30 cellular contexts compared by ENCODE assay signal in genomic region chr7:83472376-83472775, GRCh38.
"Had no signal": no experiment of that assay in that cellular context is flagged by ENCODE, and none has a peak within 500 bp of the region (broad histone marks: within the 10 kb centered on the region; RNA-seq: fewer than 3 reads in every experiment).

No MANE protein-coding gene starts in this region.

- H3K36me3 ChIP-seq: ascending aorta, cardiac muscle cell had no signal

- H3K9me3 ChIP-seq: ascending aorta had no signal

- H3K27me3 ChIP-seq: ascending aorta, cardiac muscle cell had no signal

- H3K4me1 ChIP-seq: ascending aorta had no signal

- DNase-seq: activated CD4-positive, alpha-beta memory T cell treated with anti-CD3 and anti-CD28 coated beads, Interleukin-2, amount 10 ng/mL, durations not matched to agents 7 days and 5 days; activated CD4-positive, alpha-beta T cell treated with anti-CD3 and anti-CD28 coated beads for 1 hour; activated CD4-positive, alpha-beta T cell treated with anti-CD3 and anti-CD28 coated beads for 36 hours; activated CD4-positive, alpha-beta T cell treated with anti-CD3 and anti-CD28 coated beads for 48 hours; activated CD4-positive, alpha-beta T cell treated with anti-CD3 and anti-CD28 coated beads, Interleukin-2, amount 10 ng/mL, durations not matched to agents 7 days and 5 days; activated CD4-positive, alpha-beta T cell treated with anti-CD3 and anti-CD28 coated beads, Interleukin-2, amount 50 U/mL, for 48 hours; activated CD4-positive, CD25-positive, alpha-beta regulatory T cell; activated CD8-positive, alpha-beta memory T cell treated with anti-CD3 and anti-CD28 coated beads for 24 hours; activated CD8-positive, alpha-beta memory T cell treated with anti-CD3 and anti-CD28 coated beads, Interleukin-2, amount 10 ng/mL, durations not matched to agents 7 days and 5 days; activated CD8-positive, alpha-beta memory T cell treated with anti-CD3 and anti-CD28 coated beads, Interleukin-2, amount 50 U/mL, for 48 hours; activated CD8-positive, alpha-beta T cell treated with anti-CD3 and anti-CD28 coated beads, Interleukin-2, amount 10 ng/mL, durations not matched to agents 7 days and 5 days; activated effector memory CD4-positive, alpha-beta T cell treated with Interleukin-2 at 50 U/mL for 16 hours; activated gamma-delta T cell; activated naive CD4-positive, alpha-beta T cell treated with anti-CD3 and anti-CD28 coated beads, Interleukin-2, amount 10 ng/mL, durations not matched to agents 7 days and 5 days; activated naive CD4-positive, alpha-beta T cell treated with Interleukin-2 at 50 U/mL for 16 hours; activated naive CD8-positive, alpha-beta T cell treated with anti-CD3 and anti-CD28 coated beads, Interleukin-2, amount 10 ng/mL, durations not matched to agents 7 days and 5 days; activated naive CD8-positive, alpha-beta T cell treated with anti-CD3 and anti-CD28 coated beads, Interleukin-2, amount 50 U/mL, for 24 hours; activated T-cell treated with anti-CD3 and anti-CD28 coated beads, Interleukin-2, amount 50 U/mL, for 24 hours; activated T-cell treated with anti-CD3 and anti-CD28 coated beads, Interleukin-2, amount 50 U/mL, for 48 hours; amygdala; anterior cingulate cortex; caudate nucleus; cerebellar nuclear complex; T-helper 1 cell; T-helper 2 cell; T-helper 9 cell had no signal

- ATAC-seq: activated CD4-positive, alpha-beta T cell treated with anti-CD3 and anti-CD28 coated beads for 36 hours; activated CD4-positive, CD25-positive, alpha-beta regulatory T cell treated with anti-CD3 and anti-CD28 coated beads, Interleukin-2, amount 50 U/mL, for 24 hours; activated CD8-positive, alpha-beta memory T cell treated with anti-CD3 and anti-CD28 coated beads, Interleukin-2, amount 10 ng/mL, durations not matched to agents 7 days and 5 days; activated CD8-positive, alpha-beta T cell treated with anti-CD3 and anti-CD28 coated beads, Interleukin-2, amount 10 ng/mL, durations not matched to agents 7 days and 5 days; activated naive CD8-positive, alpha-beta T cell treated with anti-CD3 and anti-CD28 coated beads, Interleukin-2, amount 50 U/mL, for 24 hours had no signal

- H3K27ac ChIP-seq: ascending aorta, cardiac muscle cell, VCaP had no signal

- H3K4me3 ChIP-seq: ascending aorta, cardiac muscle cell had no signal
